Comparison of ENCODE assay signal across 20 cellular contexts in the genomic region with DNA sequence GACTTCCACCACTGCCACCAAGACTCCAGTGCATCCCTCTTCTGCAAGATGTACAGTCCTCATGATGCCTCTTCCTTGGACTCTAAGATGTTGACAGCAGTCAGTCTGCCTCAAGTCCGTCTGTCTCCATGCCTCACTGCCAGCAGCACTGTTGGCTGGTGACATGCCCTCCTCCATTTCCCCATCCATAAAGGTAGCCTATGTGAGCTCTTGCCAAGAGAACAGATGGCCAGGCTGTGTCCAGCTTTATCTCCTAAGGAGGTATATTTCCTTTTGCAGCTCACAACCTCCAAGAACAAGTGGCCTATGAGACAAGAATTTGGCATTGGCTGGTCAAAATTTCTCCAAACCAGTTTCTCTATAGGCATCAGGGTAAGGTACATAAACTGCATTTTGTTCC.
DNase-seq lines count a peak whose midpoint lies in the region; ATAC-seq, FAIRE-seq and TF ChIP-seq lines count a peak whose summit lies in the region.
"Had no signal": no experiment of that assay in that cellular context is flagged by ENCODE, and none has a peak within 500 bp of the region (broad histone marks: within the 10 kb centered on the region; RNA-seq: fewer than 3 reads in every experiment).

No MANE protein-coding gene starts in this region.

- DNase-seq in DMS 273 (lab: John Stamatoyannopoulos, UW; ENCODE audit: unreplicated experiment) (peak; percentile 36), DMS 273 treated with DMSO at 0.1 percent for 48 hours (lab: John Stamatoyannopoulos, UW) (no peak), cerebellar cortex (ENCODE audit: low spot score) (peak; percentile 96), H1 (ENCODE audit: low read depth in 1 of 2, low spot score in 2 of 2) (no peak), NCI-H2227 treated with DMSO at 0.1 percent for 48 hours (lab: John Stamatoyannopoulos, UW) (no peak), left cardiac atrium (no peak)
- DNase-seq: Caco-2; CD4-positive, CD25-positive, alpha-beta regulatory T cell; CD8-positive, alpha-beta T cell; DMS53; DMS79 treated with DMSO at 0.1 percent for 48 hours; GOT3; H7; HCEC 1CT had no signal

- no peaks in the 10 kb centered on the region for H4K20me1 ChIP-seq in H1 (replicated peaks in 1 of 2; ENCODE audit: control insufficient read depth in 1 of 2, insufficient read depth in 2 of 2, low read length in 2 of 2)
- H4K20me1 ChIP-seq: BLaER1 had no signal

- H3K36me3 ChIP-seq in H1 (ENCODE audit: control insufficient read depth in 2 of 4, insufficient read depth in 4 of 4, low read length in 3 of 4), result no peaks in the 10 kb centered on the region
- H3K36me3 ChIP-seq: BLaER1 had no signal

- no peak overlapping the region for H3K18ac ChIP-seq in H1 (ENCODE audit: extremely low read depth, low read length)

- no peak overlapping the region for H3K4me2 ChIP-seq in H1 (ENCODE audit: insufficient read depth in 1 of 2, low read depth in 2 of 2, low read length in 2 of 2)
- H3K4me2 ChIP-seq: BLaER1 had no signal

- H3K14ac ChIP-seq in H1 (ENCODE audit: insufficient read length), result no peak overlapping the region

- H4K5ac ChIP-seq in H1 (ENCODE audit: insufficient read length, low read depth, low read length), result no peak overlapping the region

- H3K4ac ChIP-seq in H1 (replicated peaks; ENCODE audit: insufficient read length, low read depth, low read length), result no peak overlapping the region

- TF ChIP-seq POLR2A in H1 (IDR thresholded peaks at IDR 0.05; ENCODE audit: control extremely low read depth in 1 of 2, low read depth in 2 of 2, low read length in 2 of 2), result no peak

- H3K4me1 ChIP-seq in H1 (replicated peaks in 1 of 4; ENCODE audit: control insufficient read depth in 3 of 4, insufficient read depth in 4 of 4, low read length in 3 of 4), result no peaks in the 10 kb centered on the region
- H3K4me1 ChIP-seq: BLaER1, Caco-2 had no signal

- H3K23ac ChIP-seq in H1 (ENCODE audit: insufficient read length), result no peak overlapping the region

- intact Hi-C loops in left cardiac atrium (cut with DNase I), result no loop called here

- no peak overlapping the region for H2AK5ac ChIP-seq in H1 (ENCODE audit: low read depth, low read length)

- no peaks in the 10 kb centered on the region for H3K27me3 ChIP-seq in H1 (replicated peaks in 1 of 4; ENCODE audit: control insufficient read depth in 3 of 4, extremely low read depth in 1 of 4, insufficient read depth in 3 of 4, low read length in 3 of 4)
- H3K27me3 ChIP-seq: BLaER1 had no signal

- no peaks in the 10 kb centered on the region for H3K79me2 ChIP-seq in H1 (ENCODE audit: control insufficient read depth in 1 of 2, insufficient read depth in 2 of 2, low read length in 2 of 2)

- CTCF ChIA-PET in H1 (lab: Charles Lee; ENCODE audit: partially characterized antibody), result interaction anchor here (1.2 kb wide), 1 partner anchor 9 kb away, joined by 4 read pairs; no protein-coding TSS in a partner anchor

- TF ChIP-seq CTCF in H1 (IDR thresholded peaks at IDR 0.05; ENCODE audit: control extremely low read depth in 1 of 3, insufficient read depth in 1 of 3, low read depth in 1 of 3, low read length in 3 of 3), result no peak

- H2AFZ ChIP-seq in H1 (ENCODE audit: low read length), result no peak overlapping the region

- H3K4me3 ChIP-seq in H1 (ENCODE audit: extremely low read depth in 1 of 4, insufficient read depth in 2 of 4, low read depth in 3 of 4, low read length in 4 of 4), result no peak overlapping the region
- H3K4me3 ChIP-seq: BLaER1 had no signal

- H3K9me3 ChIP-seq in H1 (ENCODE audit: insufficient read depth in 2 of 2, low read depth in 1 of 2, low read length in 1 of 2), result no peaks in the 10 kb centered on the region
- H3K9me3 ChIP-seq: BLaER1, Caco-2 had no signal

- no peak overlapping the region for H3K27ac ChIP-seq in H1 (ENCODE audit: low read depth, low read length)
- H3K27ac ChIP-seq: 22Rv1, BLaER1, C4-2B had no signal

- no peak overlapping the region for H3K56ac ChIP-seq in H1 (replicated peaks; ENCODE audit: insufficient read length, low read depth, low read length)

- POLR2A ChIA-PET in H1 (lab: Charles Lee; ENCODE audit: partially characterized antibody), result no interaction called here

- no peak overlapping the region for H4K91ac ChIP-seq in H1 (replicated peaks; ENCODE audit: insufficient read length, low read length)

- no peak overlapping the region for H3K9ac ChIP-seq in H1 (replicated peaks in 1 of 4; ENCODE audit: extremely low read depth in 1 of 4, low read depth in 3 of 4, low read length in 3 of 4)
- H3K9ac ChIP-seq: BLaER1 had no signal

- WGBS in H1 (ENCODE audit: extremely low coverage in 1 of 2, insufficient coverage in 1 of 2, insufficient read length in 1 of 2, insufficient replicate concordance in 2 of 2, low coverage in 1 of 2, low lambda C conversion rate in 2 of 2, missing lambda C conversion rate in 1 of 2), 2 experiments, result 95% methylated on average over 1 of the region's 1 CpG; no CpG with 5 or more reads in 1 of the 2 experiments

- no peak overlapping the region for H2BK5ac ChIP-seq in H1 (ENCODE audit: low read depth, low read length)

- TF ChIP-seq RAD21 in H1 (IDR thresholded peaks at IDR 0.05 in 1 of 2, conservative IDR thresholded peaks at IDR 0.05 in 1 of 2; ENCODE audit: low read depth in 2 of 2, low read length in 2 of 2), result no peak

- ATAC-seq in left cardiac atrium, result no peak
- ATAC-seq: CD8-positive, alpha-beta T cell had no signal

- no peak for FAIRE-seq in H1 (lab: Jason Lieb, UNC)
- FAIRE-seq: A204.1, G401.6, GM12892 had no signal

- H2BK120ac ChIP-seq in H1 (replicated peaks; ENCODE audit: low read depth, low read length), result no peak overlapping the region

- no peaks in the 10 kb centered on the region; the same call in 1 of the 2 replicates for H3K23me2 ChIP-seq in H1 (ENCODE audit: low read depth, low read length)

- no peaks in the 10 kb centered on the region for H3K79me1 ChIP-seq in H1 (ENCODE audit: low read depth, low read length)

- no peak overlapping the region for H4K8ac ChIP-seq in H1 (ENCODE audit: extremely low read depth, insufficient read depth, low read length)

- TF ChIP-seq EP300 in H1 (IDR thresholded peaks at IDR 0.05; ENCODE audit: borderline replicate concordance in 1 of 2, low read depth in 2 of 2, low read length in 2 of 2), result no peak

- peak overlapping the region; percentile 33; the same call in 1 of the 2 replicates for H2BK15ac ChIP-seq in H1 (ENCODE audit: low read length)

- H2BK12ac ChIP-seq in H1 (ENCODE audit: low read depth, low read length), result no peak overlapping the region

- H2BK20ac ChIP-seq in H1 (ENCODE audit: low read length), result no peak overlapping the region

TF ChIP-seq in H1, 55 proteins besides CTCF, POLR2A, EP300 and RAD21:
- TF ChIP-seq SIX5 (IDR thresholded peaks at IDR 0.05; ENCODE audit: low read depth, low read length) (no peak), GTF2F1 (IDR thresholded peaks at IDR 0.05; ENCODE audit: borderline replicate concordance, low read depth, low read length) (no peak), HDAC6 (IDR thresholded peaks at IDR 0.05; ENCODE audit: low read depth, low read length) (no peak), ATF3 (IDR thresholded peaks at IDR 0.05; ENCODE audit: insufficient read depth, low read depth, low read length) (no peak), BACH1 (IDR thresholded peaks at IDR 0.05; ENCODE audit: low read length) (no peak), TAF1 (IDR thresholded peaks at IDR 0.05; ENCODE audit: low read depth, low read length) (no peak), KDM1A (IDR thresholded peaks at IDR 0.05; ENCODE audit: borderline replicate concordance, low read length) (no peak), KDM5A (IDR thresholded peaks at IDR 0.05; ENCODE audit: low read length) (no peak), BRCA1 (IDR thresholded peaks at IDR 0.05; ENCODE audit: low read depth, low read length) (no peak), SP1 (IDR thresholded peaks at IDR 0.05; ENCODE audit: low read depth, low read length) (no peak), TEAD4 (IDR thresholded peaks at IDR 0.05; ENCODE audit: low read depth, low read length) (no peak)

Comparison
In these comparisons a context has a peak if more than half of its experiments do, and no peak if none do; other contexts are left out.
1. DNase-seq: peak in DMS 273 (single experiment) and cerebellar cortex (single experiment); none in DMS 273 treated with DMSO at 0.1 percent for 48 hours (single experiment), H1 (0 of 2), NCI-H2227 treated with DMSO at 0.1 percent for 48 hours (single experiment) and left cardiac atrium (single experiment).